Comparison of ENCODE assay signal across 9 cellular contexts in genomic region chr7:151275813-151276577, GRCh38. TPM values are rescaled to one million over a fixed set of nuclear protein-coding genes. Genes with fewer than 3 reads are reported as not detected.
A peak's percentile ranks its signal among the peaks of the same experiment; 100 is the strongest.
DNase-seq lines count a peak whose midpoint lies in the region; ATAC-seq and TF ChIP-seq lines count a peak whose summit lies in the region.
"Had no signal": no experiment of that assay in that cellular context is flagged by ENCODE, and none has a peak within 500 bp of the region (broad histone marks: within the 10 kb centered on the region; RNA-seq: fewer than 3 reads in every experiment).

No MANE protein-coding gene starts in this region.

- peak; percentile 44 for ATAC-seq in effector memory CD8-positive, alpha-beta T cell (replicated peaks)

- peak overlapping the region; percentile 78 to 79 for H3K4me3 Mint-ChIP-seq in effector memory CD8-positive, alpha-beta T cell
- H3K4me3 Mint-ChIP-seq in progenitor cell of endocrine pancreas (ENCODE audit: low read depth) = peak overlapping the region; percentile 24

- H3K4me1 Mint-ChIP-seq in effector memory CD8-positive, alpha-beta T cell (ENCODE audit: low read depth in 2 of 2) = peaks cover 24 to 37% of the 10 kb centered on the region in 2 donors
- peaks cover 2% of the 10 kb centered on the region for H3K4me1 Mint-ChIP-seq in progenitor cell of endocrine pancreas (ENCODE audit: low read depth)

- TF ChIP-seq CTCF in progenitor cell of endocrine pancreas (IDR thresholded peaks at IDR 0.05; ENCODE audit: unreplicated experiment) = no peak

- no peaks in the 10 kb centered on the region for H3K9me3 Mint-ChIP-seq in effector memory CD8-positive, alpha-beta T cell
- H3K9me3 Mint-ChIP-seq in progenitor cell of endocrine pancreas (ENCODE audit: low read depth) = no peaks in the 10 kb centered on the region

- peaks cover 8 to 46% of the 10 kb centered on the region in 2 donors for H3K27me3 Mint-ChIP-seq in effector memory CD8-positive, alpha-beta T cell
- peaks cover 47% of the 10 kb centered on the region for H3K27me3 Mint-ChIP-seq in progenitor cell of endocrine pancreas

- DNase-seq in DMS 273 (lab: John Stamatoyannopoulos, UW; ENCODE audit: unreplicated experiment) (peak; percentile 36), DMS 273 treated with DMSO at 0.1 percent for 48 hours (lab: John Stamatoyannopoulos, UW) (no peak), NCI-H2196 treated with DMSO at 0.1 percent for 48 hours (lab: John Stamatoyannopoulos, UW; ENCODE audit: unreplicated experiment) (peak; percentile 10), progenitor cell of endocrine pancreas (ENCODE audit: low spot score, unreplicated experiment) (no peak), GDM1 (lab: John Stamatoyannopoulos, UW) (no peak), T1000 (lab: John Stamatoyannopoulos, UW) (no peak)
- DNase-seq in effector memory CD8-positive, alpha-beta T cell = peak; percentile 21 to 26 (median 25)
- DNase-seq in central memory CD4-positive, alpha-beta T cell = no peak
- DNase-seq: right cardiac atrium had no signal

- peak overlapping the region; percentile 53 to 81 for H3K27ac Mint-ChIP-seq in effector memory CD8-positive, alpha-beta T cell
- H3K27ac Mint-ChIP-seq in progenitor cell of endocrine pancreas = no peak overlapping the region

- peaks cover 3% of the 10 kb centered on the region for H3K36me3 Mint-ChIP-seq in effector memory CD8-positive, alpha-beta T cell (ENCODE audit: insufficient read depth)
- no peaks in the 10 kb centered on the region for H3K36me3 Mint-ChIP-seq in progenitor cell of endocrine pancreas (ENCODE audit: insufficient read depth)

RNA-seq across cellular contexts. Expression of gene SMARCD3, which starts 27.5 kb away (rescaled TPM):
- total RNA-seq in progenitor cell of endocrine pancreas = 51.1 and 52.9 TPM in 2 replicates

RNA-seq across cellular contexts. Expression of gene CHPF2, which starts 43.7 kb away (rescaled TPM):
- total RNA-seq in progenitor cell of endocrine pancreas = 41.4 and 42.2 TPM in 2 replicates

RNA-seq across cellular contexts. Expression of gene ABCF2, which starts 49.0 kb away (rescaled TPM):
- total RNA-seq in progenitor cell of endocrine pancreas = 48.7 and 55.1 TPM in 2 replicates

Comparison
In these comparisons a context has a peak if more than half of its experiments do, and no peak if none do; other contexts are left out.
1. DNase-seq: peak in DMS 273 (single experiment), NCI-H2196 treated with DMSO at 0.1 percent for 48 hours (single experiment) and effector memory CD8-positive, alpha-beta T cell (3 of 3); none in DMS 273 treated with DMSO at 0.1 percent for 48 hours (single experiment), progenitor cell of endocrine pancreas (single experiment), GDM1 (single experiment), central memory CD4-positive, alpha-beta T cell (single experiment) and T1000 (single experiment).